ENCODE assay signal across 10 cellular contexts in the genomic region with DNA sequence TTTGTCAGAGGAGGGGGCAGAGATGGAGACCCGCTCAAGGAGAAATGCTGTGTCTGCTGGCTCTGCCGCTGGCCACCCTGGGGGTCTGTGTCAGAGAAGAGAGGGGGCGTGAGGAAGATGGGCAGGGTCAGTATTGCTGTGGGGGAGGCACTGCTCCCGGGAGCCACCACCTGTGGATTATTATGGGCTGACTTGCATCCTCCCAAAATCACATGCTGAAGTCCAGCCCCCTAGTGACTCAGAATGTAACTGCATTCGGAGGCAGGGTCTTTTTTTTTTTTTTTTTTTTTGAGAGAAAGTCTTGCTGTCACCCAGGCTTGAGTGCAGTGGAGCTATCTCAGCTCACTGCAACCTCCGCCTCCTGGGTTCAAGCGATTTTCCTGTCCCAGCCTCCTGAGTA. TPM values are rescaled to one million over a fixed set of nuclear protein-coding genes. Genes with fewer than 3 reads are reported as not detected.
A peak's percentile ranks its signal among the peaks of the same experiment; 100 is the strongest.
DNase-seq lines count a peak whose midpoint lies in the region; ATAC-seq and TF ChIP-seq lines count a peak whose summit lies in the region.
"Had no signal": no experiment of that assay in that cellular context is flagged by ENCODE, and none has a peak within 500 bp of the region (broad histone marks: within the 10 kb centered on the region; RNA-seq: fewer than 3 reads in every experiment).

No MANE protein-coding gene starts in this region.

- H3K4me3 ChIP-seq in heart left ventricle, result no peak overlapping the region
- no peak overlapping the region for H3K4me3 ChIP-seq in epithelial cell of proximal tubule (ENCODE audit: low read depth, low read length)
- no peak overlapping the region for H3K4me3 ChIP-seq in upper lobe of right lung

- H3K27me3 ChIP-seq in heart left ventricle (no peaks in the 10 kb centered on the region), upper lobe of right lung (no peaks in the 10 kb centered on the region)

- H3K36me3 ChIP-seq in heart left ventricle, result peaks cover 0 to 96% (median 88%) of the 10 kb centered on the region in 9 donors
- H3K36me3 ChIP-seq in upper lobe of right lung, result peaks cover 90% of the 10 kb centered on the region

- WGBS in heart left ventricle, 4 donors, result 64 to 72% (median 67%) methylated on average over 7 of the region's 7 CpGs

- DNase-seq in heart left ventricle, result no peak
- no peak for DNase-seq in Right ventricle myocardium superior
- peak; percentile 19 for DNase-seq in NCI-H1694 treated with DMSO at 0.1 percent for 48 hours (lab: John Stamatoyannopoulos, UW)
- DNase-seq in epithelial cell of proximal tubule (ENCODE audit: low read depth), result no peak
- DNase-seq in upper lobe of right lung, result no peak
- no peak for DNase-seq in NCI-H1436 treated with DMSO at 0.1 percent for 48 hours (lab: John Stamatoyannopoulos, UW)
- no peak for DNase-seq in inferior parietal cortex (ENCODE audit: extremely low spot score)
- DNase-seq: activated naive CD4-positive, alpha-beta T cell treated with anti-CD3 and anti-CD28 coated beads, Interleukin-2, amount 50 U/mL, for 16 hours; NCI-H2029 had no signal

- TF ChIP-seq POLR2A in heart left ventricle (IDR thresholded peaks at IDR 0.05), result no peak

- TF ChIP-seq CTCF in heart left ventricle (IDR thresholded peaks at IDR 0.05) (peak in 9 of 12 donors; percentile 12 to 48 (median 27)), epithelial cell of proximal tubule (conservative IDR thresholded peaks at IDR 0.05; ENCODE audit: low read depth, low read length) (peak; percentile 38), upper lobe of right lung (IDR thresholded peaks at IDR 0.05) (peak; percentile 29)

- no peak overlapping the region for H3K27ac ChIP-seq in heart left ventricle
- no peak overlapping the region for H3K27ac ChIP-seq in upper lobe of right lung

- peak in 1 of 4 donors; percentile 19 for ATAC-seq in heart left ventricle
- ATAC-seq in Right ventricle myocardium superior (ENCODE audit: poor library complexity), result no peak
- no peak for ATAC-seq in upper lobe of right lung
- no peak for ATAC-seq in GM19351 (IDR thresholded peaks at IDR 0.05; ENCODE audit: unreplicated experiment)

- intact Hi-C loops in heart left ventricle (cut with DNase I), result no loop called here
- intact Hi-C loops in Right ventricle myocardium superior (cut with DNase I), result no loop called here
- intact Hi-C loops in upper lobe of right lung (cut with DNase I), result no loop called here

- no peaks in the 10 kb centered on the region for H3K4me1 ChIP-seq in heart left ventricle
- H3K4me1 ChIP-seq in upper lobe of right lung, result no peaks in the 10 kb centered on the region

- H3K9me3 ChIP-seq in heart left ventricle, result no peaks in the 10 kb centered on the region
- H3K9me3 ChIP-seq in upper lobe of right lung, result no peaks in the 10 kb centered on the region

RNA-seq across cellular contexts. Expression of a gene that starts 12.3 kb away (rescaled TPM):
- total RNA-seq in heart left ventricle (10 to 100 TPM; 11.2 to 42.9 (median 22.3) TPM), Right ventricle myocardium superior (22.1 TPM), epithelial cell of proximal tubule (36.8 and 65.3 TPM in 2 replicates), upper lobe of right lung (48.3 TPM)
- polyA plus RNA-seq in heart left ventricle, result 10 to 100 TPM; 16.0 to 33.0 TPM

RNA-seq across cellular contexts. Expression of a gene that starts 51.2 kb away (rescaled TPM):
- total RNA-seq in heart left ventricle (under 1 TPM in 1 of 9 donors, not detected in 8; 0.08 TPM), Right ventricle myocardium superior (not detected), epithelial cell of proximal tubule (not detected in 2 replicates), upper lobe of right lung (not detected)
- polyA plus RNA-seq in heart left ventricle, result not detected

RNA-seq across cellular contexts. Expression of a gene that starts 57.9 kb away (rescaled TPM):
- not detected for total RNA-seq in heart left ventricle
- not detected for polyA plus RNA-seq in heart left ventricle
- not detected for total RNA-seq in Right ventricle myocardium superior
- total RNA-seq in epithelial cell of proximal tubule, result not detected in 2 replicates
- not detected for total RNA-seq in upper lobe of right lung
